In genomic region chr9:71916834-71917534, GRCh38 we compare ENCODE assay signal across 11 cellular contexts. TPM values are rescaled to one million over a fixed set of nuclear protein-coding genes. Genes with fewer than 3 reads are reported as not detected.
A peak's percentile ranks its signal among the peaks of the same experiment; 100 is the strongest.
DNase-seq lines count a peak whose midpoint lies in the region; ATAC-seq and TF ChIP-seq lines count a peak whose summit lies in the region.
"Had no signal": no experiment of that assay in that cellular context is flagged by ENCODE, and none has a peak within 500 bp of the region (broad histone marks: within the 10 kb centered on the region; RNA-seq: fewer than 3 reads in every experiment).

No MANE protein-coding gene starts in this region.

- no peak overlapping the region for H3K4me3 Mint-ChIP-seq in activated CD4-positive, alpha-beta T cell treated with anti-CD3 and anti-CD28 coated beads, Interleukin-2, amount 10 ng/mL, durations not matched to agents 24 days and 14 days

- intact Hi-C loops in activated CD4-positive, alpha-beta T cell treated with anti-CD3 and anti-CD28 coated beads, Interleukin-2, amount 10 ng/mL, durations not matched to agents 24 days and 14 days (cut with micrococcal nuclease): loop anchor here (10.0 kb wide), 1 partner anchor 1502 kb away; the partner anchor contains the start of gene KLF9

- ATAC-seq in GM21717 (IDR thresholded peaks at IDR 0.05; ENCODE audit: unreplicated experiment) (peak; percentile 88), HG03432 (IDR thresholded peaks at IDR 0.05; ENCODE audit: unreplicated experiment) (peak; percentile 87)
- ATAC-seq: sciatic nerve had no signal

- no peak overlapping the region for H3K9ac ChIP-seq in liver (ENCODE audit: low read depth in 1 of 2, low read length in 2 of 2)

- H3K4me3 ChIP-seq in liver (ENCODE audit: low read depth in 1 of 3, low read length in 3 of 3) (no peak overlapping the region), foreskin fibroblast (ENCODE audit: low read depth in 1 of 2, low read length in 2 of 2) (no peak overlapping the region)
- H3K4me3 ChIP-seq: lung had no signal

- H3K9me3 ChIP-seq in liver (ENCODE audit: control insufficient read depth in 4 of 4, low read length in 3 of 4): no peaks in the 10 kb centered on the region

- H3K27ac ChIP-seq in liver (ENCODE audit: low read depth in 1 of 2, low read length in 2 of 2): no peak overlapping the region

- peaks cover 2 to 25% (median 14%) of the 10 kb centered on the region in 4 donors for H3K4me1 ChIP-seq in liver (ENCODE audit: control insufficient read depth in 4 of 4, insufficient read depth in 4 of 4, low read length in 3 of 4)

- peaks cover 32% of the 10 kb centered on the region for H3K4me1 Mint-ChIP-seq in activated CD4-positive, alpha-beta T cell treated with anti-CD3 and anti-CD28 coated beads, Interleukin-2, amount 10 ng/mL, durations not matched to agents 24 days and 14 days

- H3K27ac Mint-ChIP-seq in activated CD4-positive, alpha-beta T cell treated with anti-CD3 and anti-CD28 coated beads, Interleukin-2, amount 10 ng/mL, durations not matched to agents 24 days and 14 days: no peak overlapping the region

- DNase-seq in activated CD4-positive, alpha-beta T cell treated with anti-CD3 and anti-CD28 coated beads, Interleukin-2, amount 50 U/mL, for 48 hours: peak; percentile 21 to 41
- DNase-seq in activated CD4-positive, alpha-beta T cell treated with anti-CD3 and anti-CD28 coated beads, Interleukin-2, amount 10 ng/mL, durations not matched to agents 24 days and 14 days: no peak
- DNase-seq in foreskin fibroblast (no peak), NCI-H1092 treated with DMSO at 0.1 percent for 48 hours (lab: John Stamatoyannopoulos, UW) (no peak), EL (no peak)
- DNase-seq: HCEC 1CT had no signal

- peaks cover 0 to 1% (median 0%) of the 10 kb centered on the region in 4 donors for H3K36me3 ChIP-seq in liver (ENCODE audit: control insufficient read depth in 4 of 4, insufficient read depth in 3 of 4, low read depth in 1 of 4, low read length in 3 of 4)

- TF ChIP-seq RAD21 in liver (IDR thresholded peaks at IDR 0.05): no peak

- H3K9me3 Mint-ChIP-seq in activated CD4-positive, alpha-beta T cell treated with anti-CD3 and anti-CD28 coated beads, Interleukin-2, amount 10 ng/mL, durations not matched to agents 24 days and 14 days: no peaks in the 10 kb centered on the region

- no peaks in the 10 kb centered on the region for H3K27me3 ChIP-seq in liver (ENCODE audit: control insufficient read depth in 4 of 4, insufficient read depth in 4 of 4, low read length in 3 of 4)

- H3K27me3 Mint-ChIP-seq in activated CD4-positive, alpha-beta T cell treated with anti-CD3 and anti-CD28 coated beads, Interleukin-2, amount 10 ng/mL, durations not matched to agents 24 days and 14 days: no peaks in the 10 kb centered on the region

- H3K36me3 Mint-ChIP-seq in activated CD4-positive, alpha-beta T cell treated with anti-CD3 and anti-CD28 coated beads, Interleukin-2, amount 10 ng/mL, durations not matched to agents 24 days and 14 days (ENCODE audit: low read depth): peaks cover 17% of the 10 kb centered on the region

- TF ChIP-seq CTCF in liver (IDR thresholded peaks at IDR 0.05; ENCODE audit: low read depth, low read length, missing input control) (no peak), foreskin fibroblast (IDR thresholded peaks at IDR 0.05; ENCODE audit: low read depth, low read length) (no peak)

TF ChIP-seq in liver, 16 proteins besides CTCF, POLR2A, EP300 and RAD21:
- TF ChIP-seq EGR1 (IDR thresholded peaks at IDR 0.05; ENCODE audit: low read depth in 2 of 2) (no peak), HNF4G (IDR thresholded peaks at IDR 0.05) (no peak), ATF3 (IDR thresholded peaks at IDR 0.05) (no peak), RXRA (IDR thresholded peaks at IDR 0.05) (peak; percentile 27 to 64), TAF1 (conservative IDR thresholded peaks at IDR 0.05) (no peak), HNF4A (conservative IDR thresholded peaks at IDR 0.05) (peak in 1 of 2 donors; percentile 19), YY1 (IDR thresholded peaks at IDR 0.05) (no peak)
TF ChIP-seq in liver: peak in this region for 2.

RNA-seq across cellular contexts. Expression of gene C9orf85, which starts 5.5 kb away (rescaled TPM):
- 9.4 and 11.6 TPM in 2 replicates for total RNA-seq in activated CD4-positive, alpha-beta T cell treated with anti-CD3 and anti-CD28 coated beads, Interleukin-2, amount 10 ng/mL, durations not matched to agents 24 days and 14 days
- 1 to 10 TPM; 3.9 to 6.6 TPM for total RNA-seq in liver
- polyA plus RNA-seq in liver: 1 to 10 TPM; 3.6 to 3.8 TPM

RNA-seq across cellular contexts. Expression of gene ABHD17B, which starts 6.0 kb away (rescaled TPM):
- 18.3 and 19.7 TPM in 2 replicates for total RNA-seq in activated CD4-positive, alpha-beta T cell treated with anti-CD3 and anti-CD28 coated beads, Interleukin-2, amount 10 ng/mL, durations not matched to agents 24 days and 14 days
- total RNA-seq in liver: 10 to 100 TPM; 12.9 to 17.7 TPM
- polyA plus RNA-seq in liver: 1 to 10 TPM; 5.2 to 7.4 TPM

Comparison
In these comparisons a context has a peak if more than half of its experiments do, and no peak if none do; other contexts are left out.
1. DNase-seq: peak in activated CD4-positive, alpha-beta T cell treated with anti-CD3 and anti-CD28 coated beads, Interleukin-2, amount 50 U/mL, for 48 hours (2 of 2); none in activated CD4-positive, alpha-beta T cell treated with anti-CD3 and anti-CD28 coated beads, Interleukin-2, amount 10 ng/mL, durations not matched to agents 24 days and 14 days (single experiment), foreskin fibroblast (0 of 2), NCI-H1092 treated with DMSO at 0.1 percent for 48 hours (single experiment) and EL (single experiment).